ENCODE assay signal across 1 cellular context in genomic region chr3:24087469-24087868, GRCh38.
TF ChIP-seq lines count a peak whose summit lies in the region.

No MANE protein-coding gene starts in this region.

TF ChIP-seq in K562, 482 proteins besides CTCF, POLR2A, EP300 and RAD21 (continued from another document):
- TF ChIP-seq, protein P1, sequence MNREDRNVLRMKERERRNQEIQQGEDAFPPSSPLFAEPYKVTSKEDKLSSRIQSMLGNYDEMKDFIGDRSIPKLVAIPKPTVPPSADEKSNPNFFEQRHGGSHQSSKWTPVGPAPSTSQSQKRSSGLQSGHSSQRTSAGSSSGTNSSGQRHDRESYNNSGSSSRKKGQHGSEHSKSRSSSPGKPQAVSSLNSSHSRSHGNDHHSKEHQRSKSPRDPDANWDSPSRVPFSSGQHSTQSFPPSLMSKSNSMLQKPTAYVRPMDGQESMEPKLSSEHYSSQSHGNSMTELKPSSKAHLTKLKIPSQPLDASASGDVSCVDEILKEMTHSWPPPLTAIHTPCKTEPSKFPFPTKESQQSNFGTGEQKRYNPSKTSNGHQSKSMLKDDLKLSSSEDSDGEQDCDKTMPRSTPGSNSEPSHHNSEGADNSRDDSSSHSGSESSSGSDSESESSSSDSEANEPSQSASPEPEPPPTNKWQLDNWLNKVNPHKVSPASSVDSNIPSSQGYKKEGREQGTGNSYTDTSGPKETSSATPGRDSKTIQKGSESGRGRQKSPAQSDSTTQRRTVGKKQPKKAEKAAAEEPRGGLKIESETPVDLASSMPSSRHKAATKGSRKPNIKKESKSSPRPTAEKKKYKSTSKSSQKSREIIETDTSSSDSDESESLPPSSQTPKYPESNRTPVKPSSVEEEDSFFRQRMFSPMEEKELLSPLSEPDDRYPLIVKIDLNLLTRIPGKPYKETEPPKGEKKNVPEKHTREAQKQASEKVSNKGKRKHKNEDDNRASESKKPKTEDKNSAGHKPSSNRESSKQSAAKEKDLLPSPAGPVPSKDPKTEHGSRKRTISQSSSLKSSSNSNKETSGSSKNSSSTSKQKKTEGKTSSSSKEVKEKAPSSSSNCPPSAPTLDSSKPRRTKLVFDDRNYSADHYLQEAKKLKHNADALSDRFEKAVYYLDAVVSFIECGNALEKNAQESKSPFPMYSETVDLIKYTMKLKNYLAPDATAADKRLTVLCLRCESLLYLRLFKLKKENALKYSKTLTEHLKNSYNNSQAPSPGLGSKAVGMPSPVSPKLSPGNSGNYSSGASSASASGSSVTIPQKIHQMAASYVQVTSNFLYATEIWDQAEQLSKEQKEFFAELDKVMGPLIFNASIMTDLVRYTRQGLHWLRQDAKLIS (CRISPR knock-in tag; IDR thresholded peaks at IDR 0.05), result no peak
